Comparison of ENCODE assay signal across 8 cellular contexts in the genomic region with DNA sequence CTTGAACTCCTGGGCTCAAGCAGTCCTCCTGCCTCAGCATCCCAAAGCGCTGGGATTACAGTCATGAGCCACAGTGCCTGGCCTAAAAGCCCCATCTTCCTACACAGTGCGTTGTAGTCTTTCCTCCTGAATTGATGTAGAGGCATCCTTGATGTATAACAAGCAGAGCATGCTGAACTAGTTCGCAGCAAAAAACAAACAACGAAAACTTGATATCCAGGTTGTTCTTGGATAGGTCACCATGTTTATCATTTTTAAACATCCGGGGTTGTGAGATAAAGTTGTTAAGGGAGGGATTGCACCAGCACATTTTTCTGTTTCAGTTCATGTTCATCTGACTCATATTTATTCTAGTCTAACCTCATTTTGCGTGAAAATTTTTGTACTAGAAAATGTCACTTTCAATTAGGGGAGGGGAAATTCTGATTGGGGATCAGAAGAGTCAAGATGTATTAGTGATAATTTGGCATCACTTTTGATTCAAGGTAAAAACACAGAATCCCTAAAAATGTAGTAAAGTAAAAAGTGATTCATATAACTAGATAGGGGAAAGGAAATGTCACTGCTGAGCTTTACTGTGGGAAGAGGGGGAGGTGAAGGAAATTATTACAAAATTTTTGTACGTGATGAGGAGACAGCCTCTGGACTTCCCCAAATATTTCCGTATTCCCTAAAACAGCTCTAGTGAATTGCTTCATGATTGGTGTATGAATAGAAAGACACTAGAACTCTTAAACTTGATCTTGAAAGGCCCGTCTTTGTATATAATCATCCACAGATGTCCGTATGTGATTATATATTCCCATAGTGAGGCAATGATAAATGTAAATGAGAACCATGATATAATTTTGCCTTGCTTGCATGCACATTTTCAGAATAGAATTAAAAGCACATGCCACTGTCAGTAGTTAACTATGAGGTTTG. TPM values are rescaled to one million over a fixed set of nuclear protein-coding genes. Genes with fewer than 3 reads are reported as not detected.
DNase-seq lines count a peak whose midpoint lies in the region; ATAC-seq and TF ChIP-seq lines count a peak whose summit lies in the region.

No MANE protein-coding gene starts in this region.

- peaks cover 42% of the 10 kb centered on the region for H3K4me1 Mint-ChIP-seq in type B pancreatic cell (ENCODE audit: unreplicated experiment)

- no peaks in the 10 kb centered on the region for H3K9me3 ChIP-seq in DOHH2 (ENCODE audit: control insufficient read depth, insufficient read depth, low read length)

- no peaks in the 10 kb centered on the region for H3K27me3 Mint-ChIP-seq in type B pancreatic cell

- H3F3A ChIP-seq in DOHH2 (ENCODE audit: control insufficient read depth, insufficient read depth): no peaks in the 10 kb centered on the region

- no peak overlapping the region for H3K27ac ChIP-seq in DOHH2 (ENCODE audit: low read depth, low read length)
- H3K27ac ChIP-seq in VCaP: peak overlapping the region; percentile 99

- H3K4me1 ChIP-seq in DOHH2 (ENCODE audit: control insufficient read depth, low read length): peaks cover 26% of the 10 kb centered on the region

- no peaks in the 10 kb centered on the region for H3K9me3 Mint-ChIP-seq in type B pancreatic cell

- no peaks in the 10 kb centered on the region for H4K20me1 ChIP-seq in DOHH2 (ENCODE audit: control insufficient read depth, insufficient read depth, low read depth, low read length)

- ATAC-seq in left cardiac atrium: peak; percentile 19 to 82

- peak overlapping the region; percentile 89 for H3K27ac Mint-ChIP-seq in type B pancreatic cell

- no peaks in the 10 kb centered on the region for H3K9me2 ChIP-seq in DOHH2 (replicated peaks; ENCODE audit: control insufficient read depth, low read length)

- DNase-seq in HCEC 1CT (peak; percentile 70), left cardiac atrium (no peak), type B pancreatic cell (ENCODE audit: extremely low spot score, unreplicated experiment) (no peak), NCI-H2196 (lab: John Stamatoyannopoulos, UW; ENCODE audit: unreplicated experiment) (no peak), SK-N-DZ (ENCODE audit: low spot score) (no peak), NCI-H1105 (lab: John Stamatoyannopoulos, UW) (no peak)

- H3K79me2 ChIP-seq in DOHH2 (ENCODE audit: control insufficient read depth, low read length): peaks cover 58% of the 10 kb centered on the region

- no peak overlapping the region; the same call in 1 of the 2 replicates for H3K4me3 ChIP-seq in DOHH2 (ENCODE audit: low read length)

- H3K27me3 ChIP-seq in DOHH2 (ENCODE audit: control insufficient read depth, low read length): no peaks in the 10 kb centered on the region

- peaks cover 6% of the 10 kb centered on the region for H3K36me3 Mint-ChIP-seq in type B pancreatic cell

- intact Hi-C loops in left cardiac atrium (cut with DNase I): no loop called here

- H3K36me3 ChIP-seq in DOHH2 (ENCODE audit: control insufficient read depth, low read length): no peaks in the 10 kb centered on the region

- peak overlapping the region; percentile 36 for H3K4me3 Mint-ChIP-seq in type B pancreatic cell

- H3K4me2 ChIP-seq in DOHH2 (ENCODE audit: low read length): peak overlapping the region; percentile 20

- TF ChIP-seq CTCF in DOHH2 (IDR thresholded peaks at IDR 0.05; ENCODE audit: low read depth, low read length, poor library complexity, severe bottlenecking) (no peak), VCaP (conservative IDR thresholded peaks at IDR 0.05) (no peak), type B pancreatic cell (conservative IDR thresholded peaks at IDR 0.05) (no peak)

RNA-seq across cellular contexts. Expression of a gene that starts 22.9 kb away (rescaled TPM):
- total RNA-seq in left cardiac atrium: 10 to 100 TPM; 19.7 to 21.9 TPM
- total RNA-seq in type B pancreatic cell (ENCODE audit: low replicate concordance): 26.5 and 36.8 TPM in 2 replicates
- polyA plus RNA-seq in SK-N-DZ (2014; cell fraction: cytosol; rRNA removed): 16.8 and 17.2 TPM in 2 replicates
- 10.5 and 11.0 TPM in 2 replicates for polyA plus RNA-seq in SK-N-DZ (2014; cell fraction: nucleus; rRNA removed)

RNA-seq across cellular contexts. Expression of a gene that starts 55.0 kb away (rescaled TPM):
- 100 to 1,000 TPM; 137 to 159 TPM for total RNA-seq in left cardiac atrium
- 205 and 235 TPM in 2 replicates for total RNA-seq in type B pancreatic cell (ENCODE audit: low replicate concordance)
- polyA plus RNA-seq in SK-N-DZ (2014; cell fraction: cytosol; rRNA removed): 38.8 and 44.2 TPM in 2 replicates
- polyA plus RNA-seq in SK-N-DZ (2014; cell fraction: nucleus; rRNA removed): 36.0 and 47.6 TPM in 2 replicates
